18 cellular contexts compared by ENCODE assay signal in the genomic region with DNA sequence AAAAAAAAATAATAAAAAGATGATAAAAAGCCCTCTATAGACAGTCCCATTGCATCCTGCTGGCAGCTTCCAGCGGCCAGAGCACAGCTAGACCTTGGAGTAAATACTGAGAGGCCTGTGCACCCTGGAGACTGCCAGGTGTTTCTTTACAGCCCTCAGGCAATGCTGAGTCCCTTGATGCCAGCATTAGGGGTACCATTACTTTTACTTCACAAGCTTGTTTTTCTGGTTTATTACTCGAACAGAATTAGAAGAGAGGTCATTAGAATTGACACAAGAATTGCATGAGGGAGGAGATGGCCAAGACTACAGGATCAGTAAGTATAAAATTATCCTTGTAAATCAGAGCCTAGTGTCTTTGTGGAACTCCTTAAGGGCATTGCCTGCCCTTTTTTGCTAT. TPM values are rescaled to one million over a fixed set of nuclear protein-coding genes. Genes with fewer than 3 reads are reported as not detected.
"Had no signal": no experiment of that assay in that cellular context is flagged by ENCODE, and none has a peak within 500 bp of the region (broad histone marks: within the 10 kb centered on the region; RNA-seq: fewer than 3 reads in every experiment).

No MANE protein-coding gene starts in this region.

- H3K4me1 Mint-ChIP-seq: activated CD4-positive, alpha-beta T cell treated with anti-CD3 and anti-CD28 coated beads for 36 hours; immature natural killer cell had no signal

- H3K9me3 ChIP-seq: mucosa of descending colon, spleen, upper lobe of right lung had no signal

- H3K27ac Mint-ChIP-seq: activated CD4-positive, alpha-beta T cell treated with anti-CD3 and anti-CD28 coated beads for 36 hours; activated CD8-positive, alpha-beta T cell treated with anti-CD3 and anti-CD28 coated beads, Interleukin-2, amount 10 ng/mL, durations not matched to agents 7 days and 5 days; immature natural killer cell; natural killer cell treated with Interleukin-12 subunit alpha and Interleukin-12 subunit beta and Interleukin-15 and Interleukin-18, amount 100 ng/mL, for 72 hours had no signal

- H3K9me3 Mint-ChIP-seq: immature natural killer cell; natural killer cell treated with Interleukin-12 subunit alpha and Interleukin-12 subunit beta and Interleukin-15 and Interleukin-18, amount 100 ng/mL, for 72 hours had no signal

- H3K27me3 ChIP-seq: dorsolateral prefrontal cortex, spleen, upper lobe of right lung had no signal

- H3K36me3 Mint-ChIP-seq: natural killer cell treated with Interleukin-12 subunit alpha and Interleukin-12 subunit beta and Interleukin-15 and Interleukin-18, amount 100 ng/mL, for 72 hours had no signal

- H3K4me1 ChIP-seq: upper lobe of right lung had no signal

- H3K4me3 Mint-ChIP-seq: activated CD4-positive, alpha-beta T cell treated with anti-CD3 and anti-CD28 coated beads for 36 hours; activated CD8-positive, alpha-beta T cell treated with anti-CD3 and anti-CD28 coated beads, Interleukin-2, amount 10 ng/mL, durations not matched to agents 7 days and 5 days; immature natural killer cell; natural killer cell treated with Interleukin-12 subunit alpha and Interleukin-12 subunit beta and Interleukin-15 and Interleukin-18, amount 100 ng/mL, for 72 hours had no signal

- ATAC-seq: activated CD4-positive, alpha-beta T cell treated with anti-CD3 and anti-CD28 coated beads for 36 hours; activated CD8-positive, alpha-beta T cell treated with anti-CD3 and anti-CD28 coated beads, Interleukin-2, amount 10 ng/mL, durations not matched to agents 7 days and 5 days; left colon; mucosa of descending colon; natural killer cell treated with Interleukin-12 subunit alpha and Interleukin-12 subunit beta and Interleukin-15 and Interleukin-18, amount 100 ng/mL, for 72 hours; sciatic nerve; upper lobe of right lung had no signal

- H3K27me3 Mint-ChIP-seq: activated CD4-positive, alpha-beta T cell treated with anti-CD3 and anti-CD28 coated beads for 36 hours; natural killer cell treated with Interleukin-12 subunit alpha and Interleukin-12 subunit beta and Interleukin-15 and Interleukin-18, amount 100 ng/mL, for 72 hours had no signal

- H3K4me3 ChIP-seq: dorsolateral prefrontal cortex, mucosa of descending colon, spleen, upper lobe of right lung had no signal

- DNase-seq: activated CD4-positive, alpha-beta T cell treated with anti-CD3 and anti-CD28 coated beads for 36 hours; activated CD8-positive, alpha-beta memory T cell treated with anti-CD3 and anti-CD28 coated beads, Interleukin-2, amount 50 U/mL, for 48 hours; activated CD8-positive, alpha-beta T cell treated with anti-CD3 and anti-CD28 coated beads, Interleukin-2, amount 10 ng/mL, durations not matched to agents 7 days and 5 days; activated naive CD4-positive, alpha-beta T cell; aorta; dorsolateral prefrontal cortex; immature natural killer cell; left colon; mammary epithelial cell; mucosa of descending colon; spleen; stimulated activated CD4-positive, alpha-beta T cell treated with anti-CD3 and anti-CD28 coated beads, Interleukin-1b, Interleukin-23, amount 100 ng/mL, for 48 hours; stimulated activated naive CD4-positive, alpha-beta T cell; upper lobe of right lung had no signal

RNA-seq across cellular contexts. Expression of a gene that starts 43.6 kb away (rescaled TPM):
- total RNA-seq: activated CD4-positive, alpha-beta T cell treated with anti-CD3 and anti-CD28 coated beads for 36 hours; activated CD8-positive, alpha-beta T cell treated with anti-CD3 and anti-CD28 coated beads, Interleukin-2, amount 10 ng/mL, durations not matched to agents 7 days and 5 days; bronchial epithelial cell; left colon; natural killer cell treated with Interleukin-12 subunit alpha and Interleukin-12 subunit beta and Interleukin-15 and Interleukin-18, amount 100 ng/mL, for 72 hours; pulmonary artery endothelial cell; spleen had no signal
- polyA plus RNA-seq: aorta, immature natural killer cell had no signal
